ENCODE assay signal across 22 cellular contexts in the genomic region with DNA sequence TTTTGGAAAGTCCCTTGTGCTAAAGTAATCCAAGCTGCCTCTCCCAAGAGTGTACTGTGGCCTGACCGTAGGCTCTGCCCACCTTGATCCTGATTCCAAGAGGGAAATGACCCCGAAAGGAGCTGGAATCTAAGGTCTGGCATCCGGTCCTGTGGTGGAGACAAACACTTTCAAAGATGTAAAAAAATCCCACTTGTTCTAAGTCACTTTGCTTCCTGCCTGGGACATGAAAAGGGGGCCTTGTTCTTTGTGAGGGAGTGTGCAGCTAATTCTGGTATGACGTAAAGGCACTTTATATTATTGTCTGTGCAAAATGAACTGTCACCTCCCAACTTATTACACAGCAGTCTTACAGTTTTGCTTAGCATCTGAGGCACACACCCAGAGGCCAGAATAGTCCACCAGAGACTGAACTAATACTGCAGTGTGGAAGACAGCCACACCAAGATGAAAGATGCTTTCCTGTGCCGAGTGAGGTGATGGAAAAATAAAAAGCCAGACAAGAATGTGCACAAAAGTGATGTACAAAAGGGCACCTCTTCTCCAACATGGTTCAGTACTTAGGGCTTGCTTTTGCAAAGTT.
"Had no signal": no experiment of that assay in that cellular context is flagged by ENCODE, and none has a peak within 500 bp of the region (broad histone marks: within the 10 kb centered on the region; RNA-seq: fewer than 3 reads in every experiment).

No MANE protein-coding gene starts in this region.

- H2AFZ ChIP-seq: neural progenitor cell, parathyroid adenoma had no signal

- DNase-seq: colonic mucosa; dermis blood vessel endothelial cell; esophagus squamous epithelium; foreskin fibroblast; immature natural killer cell; left cardiac atrium; mesendoderm; naive thymus-derived CD8-positive, alpha-beta T cell; occipital lobe; retina; sigmoid colon; stimulated activated CD4-positive, alpha-beta T cell treated with anti-CD3 and anti-CD28 coated beads, Interleukin-2, amount 100 ng/mL, for 24 hours; stimulated activated naive CD4-positive, alpha-beta T cell; stomach; substantia nigra; transverse colon had no signal

- H3K9me3 ChIP-seq: colonic mucosa, esophagus squamous epithelium, prostate gland, sigmoid colon, stomach, thoracic aorta, transverse colon had no signal

- FAIRE-seq: keratinocyte had no signal

- H3K27me3 ChIP-seq: colonic mucosa, neural progenitor cell, sigmoid colon, stomach, transverse colon had no signal

- H3K27ac ChIP-seq: colonic mucosa, esophagus squamous epithelium, neural progenitor cell, parathyroid adenoma, prostate gland, sigmoid colon, skin epidermis, stomach, thoracic aorta, transverse colon had no signal

- ATAC-seq: left cardiac atrium; naive thymus-derived CD8-positive, alpha-beta T cell had no signal

- H3K27ac Mint-ChIP-seq: immature natural killer cell; naive thymus-derived CD8-positive, alpha-beta T cell; neural progenitor cell had no signal

- H3K79me2 ChIP-seq: parathyroid adenoma had no signal

- H3K36me3 ChIP-seq: colonic mucosa, esophagus squamous epithelium, neural progenitor cell, prostate gland, sigmoid colon, stomach, thoracic aorta, transverse colon had no signal

- H3K4me1 ChIP-seq: colonic mucosa, neural progenitor cell, parathyroid adenoma, prostate gland, sigmoid colon, transverse colon had no signal

- H3K4me3 Mint-ChIP-seq: immature natural killer cell; naive thymus-derived CD8-positive, alpha-beta T cell; neural progenitor cell had no signal

- H3K4me2 ChIP-seq: neural progenitor cell had no signal

- H3K9me3 Mint-ChIP-seq: immature natural killer cell; naive thymus-derived CD8-positive, alpha-beta T cell; neural progenitor cell had no signal

- H3K4me1 Mint-ChIP-seq: immature natural killer cell had no signal

- H3K36me3 Mint-ChIP-seq: immature natural killer cell; naive thymus-derived CD8-positive, alpha-beta T cell; neural progenitor cell had no signal

- H3K9ac ChIP-seq: neural progenitor cell, parathyroid adenoma had no signal

- H3K4me3 ChIP-seq: colonic mucosa, esophagus squamous epithelium, neural progenitor cell, prostate gland, sigmoid colon, skin epidermis, stomach, thoracic aorta, transverse colon had no signal
